In genomic region chr14:32552766-32553165, GRCh38 we compare ENCODE assay signal across 36 cellular contexts.
"Had no signal": no experiment of that assay in that cellular context is flagged by ENCODE, and none has a peak within 500 bp of the region (broad histone marks: within the 10 kb centered on the region; RNA-seq: fewer than 3 reads in every experiment).

No MANE protein-coding gene starts in this region.

- FAIRE-seq: endometrium, frontal cortex had no signal

- H3K9me3 ChIP-seq: adrenal gland, body of pancreas, colonic mucosa had no signal

- H3K36me3 Mint-ChIP-seq: activated CD4-positive, alpha-beta memory T cell treated with anti-CD3 and anti-CD28 coated beads for 36 hours; activated CD8-positive, alpha-beta memory T cell treated with anti-CD3 and anti-CD28 coated beads, Interleukin-2, amount 10 ng/mL, durations not matched to agents 7 days and 5 days; activated naive CD8-positive, alpha-beta T cell treated with anti-CD3 and anti-CD28 coated beads for 36 hours had no signal

- DNase-seq: activated B cell treated with CpG ODN at 0.5 μM for 24 hours; activated CD4-positive, alpha-beta memory T cell treated with anti-CD3 and anti-CD28 coated beads for 36 hours; activated CD4-positive, alpha-beta T cell treated with anti-CD3 and anti-CD28 coated beads for 48 hours; activated CD8-positive, alpha-beta memory T cell treated with anti-CD3 and anti-CD28 coated beads, Interleukin-2, amount 10 ng/mL, durations not matched to agents 7 days and 5 days; activated CD8-positive, alpha-beta memory T cell treated with anti-CD3 and anti-CD28 coated beads, Interleukin-2, amount 50 U/mL, for 4 hours; activated CD8-positive, alpha-beta T cell treated with anti-CD3 and anti-CD28 coated beads, Interleukin-2, amount 10 ng/mL, durations not matched to agents 7 days and 5 days; activated effector memory CD4-positive, alpha-beta T cell treated with anti-CD3 and anti-CD28 coated beads, Interleukin-2, amount 50 U/mL, for 16 hours; activated naive CD4-positive, alpha-beta T cell treated with anti-CD3 and anti-CD28 coated beads for 36 hours; activated naive CD8-positive, alpha-beta T cell treated with anti-CD3 and anti-CD28 coated beads for 36 hours; activated naive CD8-positive, alpha-beta T cell treated with anti-CD3 and anti-CD28 coated beads, Interleukin-2, amount 50 U/mL, for 24 hours; activated T-cell treated with anti-CD3 and anti-CD28 coated beads, Interleukin-2, amount 50 U/mL, for 1 hour; activated T-cell treated with anti-CD3 and anti-CD28 coated beads, Interleukin-2, amount 50 U/mL, for 48 hours; adrenal gland; amygdala; aorta; body of pancreas; central memory CD4-positive, alpha-beta T cell; cerebellar nuclear complex; colonic mucosa; effector CD4-positive, alpha-beta T cell; foreskin fibroblast; head of caudate nucleus; T-helper 1 cell; T-helper 17 cell; T1000; WERI-Rb-1 had no signal

- H3K4me3 ChIP-seq: adrenal gland, body of pancreas, cardiac muscle cell, colonic mucosa had no signal

- H3K4me3 Mint-ChIP-seq: activated B cell treated with CpG ODN at 0.5 μM for 24 hours; activated CD4-positive, alpha-beta memory T cell treated with anti-CD3 and anti-CD28 coated beads for 36 hours; activated CD8-positive, alpha-beta memory T cell treated with anti-CD3 and anti-CD28 coated beads, Interleukin-2, amount 10 ng/mL, durations not matched to agents 7 days and 5 days; activated CD8-positive, alpha-beta T cell treated with anti-CD3 and anti-CD28 coated beads, Interleukin-2, amount 10 ng/mL, durations not matched to agents 7 days and 5 days; activated naive CD4-positive, alpha-beta T cell treated with anti-CD3 and anti-CD28 coated beads for 36 hours; activated naive CD4-positive, alpha-beta T cell treated with anti-CD3 and anti-CD28 coated beads, Interleukin-2, amount 50 U/mL, for 24 hours; activated naive CD8-positive, alpha-beta T cell treated with anti-CD3 and anti-CD28 coated beads for 36 hours; activated naive CD8-positive, alpha-beta T cell treated with anti-CD3 and anti-CD28 coated beads, Interleukin-2, amount 50 U/mL, for 24 hours; activated T-helper 1 cell treated with anti-CD3 and anti-CD28 coated beads, Interleukin-12 subunit alpha, Interleukin-12 subunit beta, Interleukin-2, Interleukin-4 antibody, amounts not matched to agents 30 ng/mL and 10 ng/mL and 1 ng/mL, durations not matched to agents 14 hours and 24 hours and 36 hours; dendritic cell treated with granulocyte-macrophage colony-stimulating factor and Interleukin-4, amounts not matched to agents 40 ng/mL and 50 ng/mL, for 4 days; T-helper 17 cell; T-helper 2 cell treated with Interferon-gamma antibody and Interleukin-4, amounts not matched to agents 5 μg/mL and 100 μg/mL, for 36 hours had no signal

- H3K27ac Mint-ChIP-seq: activated B cell treated with CpG ODN at 0.5 μM for 24 hours; activated CD4-positive, alpha-beta memory T cell treated with anti-CD3 and anti-CD28 coated beads for 36 hours; activated CD8-positive, alpha-beta memory T cell treated with anti-CD3 and anti-CD28 coated beads, Interleukin-2, amount 10 ng/mL, durations not matched to agents 7 days and 5 days; activated CD8-positive, alpha-beta T cell treated with anti-CD3 and anti-CD28 coated beads, Interleukin-2, amount 10 ng/mL, durations not matched to agents 7 days and 5 days; activated naive CD4-positive, alpha-beta T cell treated with anti-CD3 and anti-CD28 coated beads for 36 hours; activated naive CD4-positive, alpha-beta T cell treated with anti-CD3 and anti-CD28 coated beads, Interleukin-2, amount 50 U/mL, for 24 hours; activated naive CD8-positive, alpha-beta T cell treated with anti-CD3 and anti-CD28 coated beads for 36 hours; activated naive CD8-positive, alpha-beta T cell treated with anti-CD3 and anti-CD28 coated beads, Interleukin-2, amount 50 U/mL, for 24 hours; activated T-helper 1 cell treated with anti-CD3 and anti-CD28 coated beads, Interleukin-12 subunit alpha, Interleukin-12 subunit beta, Interleukin-2, Interleukin-4 antibody, amounts not matched to agents 30 ng/mL and 10 ng/mL and 1 ng/mL, durations not matched to agents 14 hours and 24 hours and 36 hours; activated T-helper 2 cell treated with anti-CD3 and anti-CD28 coated beads, Interferon-gamma antibody, Interleukin-2, Interleukin-4, amounts not matched to agents 10 μg/mL and 5 μg/mL and 100 μg/mL, durations not matched to agents 14 hours and 24 hours and 36 hours; dendritic cell treated with granulocyte-macrophage colony-stimulating factor and Interleukin-4, amounts not matched to agents 40 ng/mL and 50 ng/mL, for 4 days; T-helper 17 cell; T-helper 2 cell treated with Interferon-gamma antibody and Interleukin-4, amounts not matched to agents 5 μg/mL and 100 μg/mL, for 36 hours had no signal

- ATAC-seq: activated CD4-positive, CD25-positive, alpha-beta regulatory T cell treated with anti-CD3 and anti-CD28 coated beads, Interleukin-2, amount 50 U/mL, for 24 hours; activated CD8-positive, alpha-beta memory T cell treated with anti-CD3 and anti-CD28 coated beads, Interleukin-2, amount 10 ng/mL, durations not matched to agents 7 days and 5 days; activated CD8-positive, alpha-beta T cell treated with anti-CD3 and anti-CD28 coated beads, Interleukin-2, amount 10 ng/mL, durations not matched to agents 7 days and 5 days; activated naive CD8-positive, alpha-beta T cell treated with anti-CD3 and anti-CD28 coated beads, Interleukin-2, amount 50 U/mL, for 24 hours; body of pancreas; esophagus mucosa; T-helper 17 cell had no signal

- H3K4me1 Mint-ChIP-seq: activated B cell treated with CpG ODN at 0.5 μM for 24 hours; activated CD8-positive, alpha-beta memory T cell treated with anti-CD3 and anti-CD28 coated beads, Interleukin-2, amount 10 ng/mL, durations not matched to agents 7 days and 5 days; activated naive CD4-positive, alpha-beta T cell treated with anti-CD3 and anti-CD28 coated beads, Interleukin-2, amount 50 U/mL, for 24 hours; activated naive CD8-positive, alpha-beta T cell treated with anti-CD3 and anti-CD28 coated beads for 36 hours; activated naive CD8-positive, alpha-beta T cell treated with anti-CD3 and anti-CD28 coated beads, Interleukin-2, amount 50 U/mL, for 24 hours had no signal

- H3K27ac ChIP-seq: adrenal gland, body of pancreas, cardiac muscle cell, colonic mucosa, WERI-Rb-1 had no signal

- H3K27me3 ChIP-seq: adrenal gland, body of pancreas, cardiac muscle cell, colonic mucosa had no signal

- H3K27me3 Mint-ChIP-seq: activated B cell treated with CpG ODN at 0.5 μM for 24 hours; activated CD4-positive, alpha-beta memory T cell treated with anti-CD3 and anti-CD28 coated beads for 36 hours; activated CD8-positive, alpha-beta memory T cell treated with anti-CD3 and anti-CD28 coated beads, Interleukin-2, amount 10 ng/mL, durations not matched to agents 7 days and 5 days; activated naive CD4-positive, alpha-beta T cell treated with anti-CD3 and anti-CD28 coated beads, Interleukin-2, amount 50 U/mL, for 24 hours; activated naive CD8-positive, alpha-beta T cell treated with anti-CD3 and anti-CD28 coated beads for 36 hours; activated naive CD8-positive, alpha-beta T cell treated with anti-CD3 and anti-CD28 coated beads, Interleukin-2, amount 50 U/mL, for 24 hours; dendritic cell treated with granulocyte-macrophage colony-stimulating factor and Interleukin-4, amounts not matched to agents 40 ng/mL and 50 ng/mL, for 4 days; T-helper 17 cell had no signal

- H3K9me3 Mint-ChIP-seq: activated B cell treated with CpG ODN at 0.5 μM for 24 hours; activated CD4-positive, alpha-beta memory T cell treated with anti-CD3 and anti-CD28 coated beads for 36 hours; activated naive CD4-positive, alpha-beta T cell treated with anti-CD3 and anti-CD28 coated beads for 36 hours; activated naive CD4-positive, alpha-beta T cell treated with anti-CD3 and anti-CD28 coated beads, Interleukin-2, amount 50 U/mL, for 24 hours; activated naive CD8-positive, alpha-beta T cell treated with anti-CD3 and anti-CD28 coated beads for 36 hours; activated naive CD8-positive, alpha-beta T cell treated with anti-CD3 and anti-CD28 coated beads, Interleukin-2, amount 50 U/mL, for 24 hours; activated T-helper 1 cell treated with anti-CD3 and anti-CD28 coated beads, Interleukin-12 subunit alpha, Interleukin-12 subunit beta, Interleukin-2, Interleukin-4 antibody, amounts not matched to agents 30 ng/mL and 10 ng/mL and 1 ng/mL, durations not matched to agents 14 hours and 24 hours and 36 hours; activated T-helper 2 cell treated with anti-CD3 and anti-CD28 coated beads, Interferon-gamma antibody, Interleukin-2, Interleukin-4, amounts not matched to agents 10 μg/mL and 5 μg/mL and 100 μg/mL, durations not matched to agents 14 hours and 24 hours and 36 hours; dendritic cell treated with granulocyte-macrophage colony-stimulating factor and Interleukin-4, amounts not matched to agents 40 ng/mL and 50 ng/mL, for 4 days; T-helper 2 cell treated with Interferon-gamma antibody and Interleukin-4, amounts not matched to agents 5 μg/mL and 100 μg/mL, for 36 hours had no signal

- H3K36me3 ChIP-seq: adrenal gland, cardiac muscle cell, colonic mucosa, WERI-Rb-1 had no signal

- H3K4me1 ChIP-seq: adrenal gland, body of pancreas, colonic mucosa had no signal
